Comparison of ENCODE assay signal across 8 cellular contexts in genomic region chr6:107458687-107459282, GRCh38. TPM values are rescaled to one million over a fixed set of nuclear protein-coding genes. Genes with fewer than 3 reads are reported as not detected.
DNase-seq lines count a peak whose midpoint lies in the region; ATAC-seq and TF ChIP-seq lines count a peak whose summit lies in the region.

No MANE protein-coding gene starts in this region.

- H3K4ac ChIP-seq in H9 (ENCODE audit: low read depth, low read length) = no peak overlapping the region

- H4K91ac ChIP-seq in H9 (ENCODE audit: insufficient read length, low read depth, low read length) = no peak overlapping the region

- peak overlapping the region; percentile 88 to 94 for H3K4me3 Mint-ChIP-seq in H9

- peak overlapping the region; percentile 39 for H3K18ac ChIP-seq in H9 (ENCODE audit: insufficient read length, low read depth, low read length)

- no peak for TF ChIP-seq CTCF in H9 (conservative IDR thresholded peaks at IDR 0.05)
- no peak for TF ChIP-seq CTCF in Loucy (conservative IDR thresholded peaks at IDR 0.05; ENCODE audit: low read length)
- TF ChIP-seq CTCF in VCaP (conservative IDR thresholded peaks at IDR 0.05) = no peak
- TF ChIP-seq CTCF in mucosa of descending colon (IDR thresholded peaks at IDR 0.05) = no peak
- TF ChIP-seq CTCF in transverse colon (IDR thresholded peaks at IDR 0.05) = no peak

- WGBS in H9 (ENCODE audit: extremely low coverage, insufficient read length, low lambda C conversion rate) = no CpG with 5 or more reads among the region's 29 CpGs
- WGBS in transverse colon (ENCODE audit: low coverage in 1 of 2), 2 donors = 1% methylated on average over 8 to 29 of the region's 29 CpGs

- H3K4me3 ChIP-seq in Loucy (ENCODE audit: low read length, poor library complexity, severe bottlenecking) (peak overlapping the region; percentile 98), endocrine pancreas (ENCODE audit: control insufficient read depth, insufficient read depth, low read length) (peak overlapping the region; percentile 91), mucosa of descending colon (peak overlapping the region; percentile 90), transverse colon (peak overlapping the region; percentile 75 to 96 (median 82))

- no peak overlapping the region for H4K5ac ChIP-seq in H9 (ENCODE audit: insufficient read length, low read depth, low read length)

- H4K20me1 ChIP-seq in H9 (ENCODE audit: control insufficient read depth, insufficient read depth, insufficient read length) (peaks cover 2% of the 10 kb centered on the region), Loucy (ENCODE audit: insufficient read depth, low read length, poor library complexity, severe bottlenecking) (peaks cover 3% of the 10 kb centered on the region)

- H3K27ac ChIP-seq in H9 (ENCODE audit: insufficient read length, low read depth, low read length) (peak overlapping the region; percentile 67), VCaP (peak overlapping the region; percentile 90), transverse colon (peak overlapping the region; percentile 87 to 91 (median 89))

- H3K27me3 ChIP-seq in H9 (ENCODE audit: insufficient read depth, low read length) (no peaks in the 10 kb centered on the region), Loucy (ENCODE audit: insufficient read depth, low read length, poor library complexity, severe bottlenecking) (no peaks in the 10 kb centered on the region), endocrine pancreas (ENCODE audit: control insufficient read depth, insufficient read depth, low read length) (no peaks in the 10 kb centered on the region), transverse colon (no peaks in the 10 kb centered on the region)

- H3K9me3 ChIP-seq in H9 (ENCODE audit: control insufficient read depth, low read depth, low read length) (no peaks in the 10 kb centered on the region), Loucy (ENCODE audit: insufficient read depth, low read depth, low read length) (no peaks in the 10 kb centered on the region), endocrine pancreas (ENCODE audit: control insufficient read depth, low read length) (no peaks in the 10 kb centered on the region), mucosa of descending colon (no peaks in the 10 kb centered on the region), transverse colon (no peaks in the 10 kb centered on the region)

- H2BK5ac ChIP-seq in H9 (ENCODE audit: insufficient read length, low read length) = no peak overlapping the region

- H3F3A ChIP-seq in Loucy (ENCODE audit: low read depth) = peaks cover 7% of the 10 kb centered on the region; the same call in 1 of the 2 replicates

- TF ChIP-seq EP300 in transverse colon (IDR thresholded peaks at IDR 0.05; ENCODE audit: low read depth) = no peak

- peaks cover 3% of the 10 kb centered on the region for H3K79me1 ChIP-seq in H9 (ENCODE audit: insufficient read depth, low read depth, low read length, poor library complexity, severe bottlenecking)

- peaks cover 11% of the 10 kb centered on the region for H3K23me2 ChIP-seq in H9 (ENCODE audit: insufficient read length, low read depth, low read length, poor library complexity, severe bottlenecking)

- H2AFZ ChIP-seq in H9 (ENCODE audit: low read length) (no peak overlapping the region), Loucy (ENCODE audit: low read length) (peak overlapping the region; percentile 97)

- H3K27ac Mint-ChIP-seq in H9 = peak overlapping the region; percentile 71 to 99 (median 97)

- no peaks in the 10 kb centered on the region for H3K36me3 Mint-ChIP-seq in H9 (ENCODE audit: insufficient read depth in 1 of 3, low read depth in 3 of 3)

- intact Hi-C loops in mucosa of descending colon (cut with DNase I, micrococcal nuclease) (no loop called here), transverse colon (cut with DNase I; ENCODE audit: low total_unique reads) (no loop called here)

- H3K36me3 ChIP-seq in Loucy (ENCODE audit: insufficient read depth, low read length) (no peaks in the 10 kb centered on the region), endocrine pancreas (ENCODE audit: control insufficient read depth, insufficient read depth, low read length) (no peaks in the 10 kb centered on the region), mucosa of descending colon (ENCODE audit: low read depth) (no peaks in the 10 kb centered on the region), transverse colon (no peaks in the 10 kb centered on the region)

- TF ChIP-seq POLR2A in transverse colon (IDR thresholded peaks at IDR 0.05) = no peak

- H4K8ac ChIP-seq in H9 (replicated peaks; ENCODE audit: insufficient read length, low read depth, low read length) = no peak overlapping the region

- no peak overlapping the region for H2BK12ac ChIP-seq in H9 (ENCODE audit: insufficient read length, low read depth, low read length)

- no peaks in the 10 kb centered on the region for H3K27me3 Mint-ChIP-seq in H9 (ENCODE audit: low read depth)

- H3K79me2 ChIP-seq in H9 (ENCODE audit: insufficient read depth, low read length) (no peaks in the 10 kb centered on the region), Loucy (ENCODE audit: insufficient read depth, low read length) (peaks cover 38% of the 10 kb centered on the region)

- in situ Hi-C loops in transverse colon (cut with MboI; ENCODE audit: low pct_ligation_motif_present in 1 of 4, low pct_unique_long_range_greater_than_20kb in 1 of 4, low sequenced_read_pairs in 3 of 4) = no loop called here

- H2BK120ac ChIP-seq in H9 (ENCODE audit: low read depth, low read length, poor library complexity, severe bottlenecking) = no peak overlapping the region

- no peak overlapping the region for H2BK15ac ChIP-seq in H9 (ENCODE audit: low read depth, low read length)

- H3K4me1 Mint-ChIP-seq in H9 = peaks cover 9 to 14% of the 10 kb centered on the region in 2 experiments

- peak; percentile 28 for ATAC-seq in mucosa of descending colon

- H3K14ac ChIP-seq in H9 (ENCODE audit: insufficient read depth, low read length) = peak overlapping the region; percentile 10

- no peak overlapping the region for H3K23ac ChIP-seq in H9 (ENCODE audit: insufficient read length, low read depth, low read length)

- H3K4me2 ChIP-seq in H9 (ENCODE audit: insufficient read depth, insufficient read length, low read length) (peak overlapping the region; percentile 49), Loucy (ENCODE audit: low read depth, low read length, poor library complexity, severe bottlenecking) (peak overlapping the region; percentile 97)

- no peak overlapping the region for H3K56ac ChIP-seq in H9 (ENCODE audit: insufficient read length, low read depth, low read length)

- peak overlapping the region; percentile 66 for H3K9ac ChIP-seq in H9 (ENCODE audit: extremely low read depth, insufficient read length, low read length)
- peak overlapping the region; percentile 92 for H3K9ac ChIP-seq in Loucy (ENCODE audit: low read depth, low read length, poor library complexity, severe bottlenecking)
- peak overlapping the region; percentile 96 for H3K9ac ChIP-seq in endocrine pancreas (ENCODE audit: control insufficient read depth, insufficient read depth, low read length)

- no peak overlapping the region for H2AK5ac ChIP-seq in H9 (ENCODE audit: insufficient read length, low read length)

- DNase-seq in NCI-H510A treated with DMSO at 0.1 percent for 48 hours (lab: John Stamatoyannopoulos, UW) = peak; percentile 4
- DNase-seq in NCI-H510A (lab: John Stamatoyannopoulos, UW) = no peak
- DNase-seq in H9 = peak; percentile 43
- DNase-seq in mucosa of descending colon = peak in 1 of 3 donors; percentile 64
- peak; percentile 25 for DNase-seq in transverse colon

- no peaks in the 10 kb centered on the region for H3K9me3 Mint-ChIP-seq in H9

- no peak overlapping the region for H3T11ph ChIP-seq in H9 (ENCODE audit: low read length)

- H3K9me2 ChIP-seq in Loucy (replicated peaks; ENCODE audit: low read depth, low read length) = no peaks in the 10 kb centered on the region

- no peak overlapping the region for H2BK20ac ChIP-seq in H9 (ENCODE audit: low read depth, low read length, poor library complexity, severe bottlenecking)

- H3K4me1 ChIP-seq in H9 (ENCODE audit: insufficient read depth, low read length) (no peaks in the 10 kb centered on the region), Loucy (ENCODE audit: insufficient read depth, low read length, poor library complexity, severe bottlenecking) (peaks cover 39% of the 10 kb centered on the region), endocrine pancreas (ENCODE audit: control insufficient read depth, insufficient read depth, low read length) (no peaks in the 10 kb centered on the region), mucosa of descending colon (ENCODE audit: low read depth) (peaks cover 5% of the 10 kb centered on the region), transverse colon (peaks cover 0 to 16% (median 5%) of the 10 kb centered on the region in 4 donors)

RNA-seq across cellular contexts. Expression of gene PDSS2, which starts 0.6 kb away (rescaled TPM):
- 12.1 and 12.2 TPM in 2 replicates for total RNA-seq in H9 (2021)
- 10 to 100 TPM; 16.2 to 26.3 (median 25.6) TPM for total RNA-seq in mucosa of descending colon
- total RNA-seq in transverse colon = 10 to 100 TPM in 3 of 4 donors, 1 to 10 TPM in 1; 3.0 to 32.5 (median 15.6) TPM

RNA-seq across cellular contexts. Expression of gene SOBP, which starts 31.1 kb away (rescaled TPM):
- total RNA-seq in H9 (2021) (3.8 and 4.3 TPM in 2 replicates), mucosa of descending colon (10 to 100 TPM in 1 of 3 donors, 1 to 10 TPM in 2; 1.2 to 31.5 (median 2.5) TPM), transverse colon (10 to 100 TPM in 1 of 4 donors, 1 to 10 TPM in 3; 2.6 to 15.9 (median 4.6) TPM)
